ENCODE assay signal across 10 cellular contexts in the genomic region with DNA sequence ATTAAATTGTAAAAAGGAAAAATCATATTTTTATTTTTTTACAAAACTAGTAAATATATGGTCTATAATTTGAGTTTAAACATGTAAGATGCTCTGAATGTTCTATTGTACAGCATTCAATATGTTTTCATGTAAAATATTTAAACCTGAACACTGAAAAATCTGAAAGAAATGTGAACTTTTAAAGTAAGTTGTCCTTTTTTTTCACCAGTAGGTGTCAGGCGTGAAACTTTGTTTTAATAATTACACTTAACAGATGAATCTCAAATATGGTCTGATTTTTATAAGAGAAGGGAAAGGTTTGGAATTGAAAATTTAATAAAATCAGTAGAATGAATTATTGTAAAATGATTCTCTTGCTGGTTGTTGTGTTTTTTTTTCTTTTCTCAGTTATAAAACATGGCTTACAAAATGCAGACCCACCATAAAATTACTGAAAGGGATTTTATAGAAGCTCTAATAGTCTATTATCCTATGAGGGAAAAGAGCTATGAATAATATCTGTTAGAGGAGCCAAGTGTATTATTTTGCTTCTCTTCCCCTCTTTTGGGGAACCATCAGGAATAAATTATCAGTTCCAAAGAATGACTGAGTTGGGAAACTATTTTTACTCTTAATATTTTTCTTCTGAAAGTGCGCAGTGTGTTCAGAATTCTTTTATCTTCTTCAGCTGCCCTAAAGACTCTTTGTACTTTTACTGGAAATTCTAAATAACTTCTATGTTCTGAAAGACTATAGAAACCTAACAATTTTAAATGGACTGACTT.
DNase-seq lines count a peak whose midpoint lies in the region; ATAC-seq, FAIRE-seq and TF ChIP-seq lines count a peak whose summit lies in the region.
"Had no signal": no experiment of that assay in that cellular context is flagged by ENCODE, and none has a peak within 500 bp of the region (broad histone marks: within the 10 kb centered on the region; RNA-seq: fewer than 3 reads in every experiment).

No MANE protein-coding gene starts in this region.

- H3K4me3 ChIP-seq in GM12865 (ENCODE audit: low read depth, low read length) (no peak overlapping the region), kidney (ENCODE audit: low read length in 2 of 2) (no peak overlapping the region)

- peak; percentile 95 for FAIRE-seq in A204.1 (lab: Jason Lieb, UNC)
- peak; percentile 91 for FAIRE-seq in kidney (lab: Jason Lieb, UNC)

- peaks cover 0 to 3% of the 10 kb centered on the region in 2 donors for H3K4me1 ChIP-seq in kidney (ENCODE audit: control insufficient read depth in 1 of 2, insufficient read depth in 1 of 2, low read depth in 1 of 2, low read length in 2 of 2)

- TF ChIP-seq CTCF in GM12865 (IDR thresholded peaks at IDR 0.05; ENCODE audit: insufficient read depth, low read depth, low read length, missing control alignments): peak; percentile 7
- peak; percentile 72 for TF ChIP-seq CTCF in VCaP (conservative IDR thresholded peaks at IDR 0.05)
- peak; percentile 12 for TF ChIP-seq CTCF in kidney (IDR thresholded peaks at IDR 0.05; ENCODE audit: borderline replicate concordance, extremely low read depth, insufficient read depth)

- H3K9ac ChIP-seq in kidney (ENCODE audit: low read length in 2 of 2): no peak overlapping the region

- H3K9me3 ChIP-seq in kidney (ENCODE audit: control insufficient read depth in 1 of 2, low read length in 2 of 2): no peaks in the 10 kb centered on the region

- no peak for ATAC-seq in GM21529 (IDR thresholded peaks at IDR 0.05; ENCODE audit: unreplicated experiment)
- ATAC-seq: activated T-helper 17 cell treated with anti-CD3 and anti-CD28 coated beads, Interleukin-2, amount 50 U/mL, for 72 hours had no signal

- intact Hi-C loops in kidney (cut with DNase I): no loop called here

- no peak overlapping the region for H3K27ac ChIP-seq in VCaP
- H3K27ac ChIP-seq in kidney (ENCODE audit: low read depth in 2 of 2, low read length in 2 of 2): no peak overlapping the region

- no peak for DNase-seq in GM12865 (ENCODE audit: low read depth)
- DNase-seq in kidney: no peak
- DNase-seq in OCI-M2 (lab: John Stamatoyannopoulos, UW; ENCODE audit: unreplicated experiment): no peak
- DNase-seq in ureter (ENCODE audit: low spot score): no peak
- DNase-seq in effector CD4-positive, alpha-beta T cell: no peak
- DNase-seq: NCI-H1930 had no signal

- H3K36me3 ChIP-seq in kidney (ENCODE audit: control insufficient read depth in 1 of 2, insufficient read depth in 2 of 2, low read length in 2 of 2): no peaks in the 10 kb centered on the region

Comparison
In these comparisons a context has a peak if more than half of its experiments do, and no peak if none do; other contexts are left out.
1. CTCF ChIP-seq: peak in every context shown above with its lines; median percentile 72 in VCaP; 12 in kidney; 7 in GM12865.